Comparison of ENCODE assay signal across 9 cellular contexts in the genomic region with DNA sequence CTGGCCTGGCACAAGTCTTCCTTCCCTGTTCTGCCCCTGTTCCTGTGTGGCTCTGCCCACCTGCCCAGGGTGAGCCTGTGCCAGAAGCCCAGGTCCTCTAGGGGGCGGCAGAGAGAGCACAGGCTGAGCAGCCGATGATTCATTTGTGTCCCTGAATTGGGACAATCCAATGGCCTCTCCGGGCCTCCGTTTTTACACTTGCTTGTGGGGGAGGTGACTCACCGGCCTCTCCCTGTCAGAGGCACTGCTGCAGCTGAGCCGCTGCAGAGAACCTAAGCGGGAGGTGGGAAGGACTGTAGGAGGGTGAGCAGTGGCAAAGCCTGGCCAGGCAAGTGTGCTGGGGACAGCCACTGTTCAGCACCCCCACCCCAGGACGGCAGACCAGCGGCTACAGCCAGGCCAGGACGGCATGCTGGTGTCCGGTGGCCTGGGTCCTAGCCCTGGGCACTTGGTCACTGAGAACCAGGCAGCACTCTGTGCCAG.
A peak's percentile ranks its signal among the peaks of the same experiment; 100 is the strongest.
DNase-seq lines count a peak whose midpoint lies in the region; ATAC-seq and TF ChIP-seq lines count a peak whose summit lies in the region.
"Had no signal": no experiment of that assay in that cellular context is flagged by ENCODE, and none has a peak within 500 bp of the region (broad histone marks: within the 10 kb centered on the region; RNA-seq: fewer than 3 reads in every experiment).

No MANE protein-coding gene starts in this region.

- H3K4me3 ChIP-seq in stomach, result peak overlapping the region in 1 of 4 donors; percentile 19

- H3K27ac ChIP-seq in stomach, result no peak overlapping the region

- TF ChIP-seq EP300 in stomach (IDR thresholded peaks at IDR 0.05), result no peak

- intact Hi-C loops in stomach (cut with DNase I; ENCODE audit: low total_unique reads), result no loop called here

- peaks cover 0 to 20% (median 0%) of the 10 kb centered on the region in 3 donors for H3K27me3 ChIP-seq in stomach

- H3K36me3 Mint-ChIP-seq in natural killer cell treated with Interleukin-12 subunit alpha and Interleukin-12 subunit beta and Interleukin-15 and Interleukin-18, amount 100 ng/mL, for 72 hours, result no peaks in the 10 kb centered on the region
- H3K36me3 Mint-ChIP-seq: activated naive CD4-positive, alpha-beta T cell treated with anti-CD3 and anti-CD28 coated beads, Interleukin-2, amount 50 U/mL, for 24 hours had no signal

- 4 to 16% (median 7%) methylated on average over 5 to 11 of the region's 11 CpGs for WGBS in stomach, 5 donors

- no peak overlapping the region for H3K27ac Mint-ChIP-seq in natural killer cell treated with Interleukin-12 subunit alpha and Interleukin-12 subunit beta and Interleukin-15 and Interleukin-18, amount 100 ng/mL, for 72 hours
- H3K27ac Mint-ChIP-seq: activated naive CD4-positive, alpha-beta T cell treated with anti-CD3 and anti-CD28 coated beads, Interleukin-2, amount 50 U/mL, for 24 hours had no signal

- peak in 5 of 7 experiments; percentile 38 to 79 (median 62) for TF ChIP-seq CTCF in stomach (IDR thresholded peaks at IDR 0.05)

- H3K4me1 ChIP-seq in stomach, result peaks cover 7 to 27% (median 18%) of the 10 kb centered on the region in 4 donors

- no peak for TF ChIP-seq POLR2A in stomach (IDR thresholded peaks at IDR 0.05)

- H3K36me3 ChIP-seq in stomach, result no peaks in the 10 kb centered on the region

- peak; percentile 60 for ATAC-seq in GM21423 (IDR thresholded peaks at IDR 0.05; ENCODE audit: unreplicated experiment)
- peak; percentile 77 to 86 for ATAC-seq in natural killer cell treated with Interleukin-12 subunit alpha and Interleukin-12 subunit beta and Interleukin-15 and Interleukin-18, amount 100 ng/mL, for 72 hours

- H3K4me3 Mint-ChIP-seq in natural killer cell treated with Interleukin-12 subunit alpha and Interleukin-12 subunit beta and Interleukin-15 and Interleukin-18, amount 100 ng/mL, for 72 hours, result peak overlapping the region; percentile 22
- H3K4me3 Mint-ChIP-seq: activated naive CD4-positive, alpha-beta T cell treated with anti-CD3 and anti-CD28 coated beads, Interleukin-2, amount 50 U/mL, for 24 hours had no signal

- peaks cover 0 to 7% of the 10 kb centered on the region in 2 donors for H3K27me3 Mint-ChIP-seq in natural killer cell treated with Interleukin-12 subunit alpha and Interleukin-12 subunit beta and Interleukin-15 and Interleukin-18, amount 100 ng/mL, for 72 hours

- DNase-seq in COR-L47 (lab: John Stamatoyannopoulos, UW) (peak; percentile 73), HT-29 (ENCODE audit: low spot score) (peak; percentile 81), NOMO-1 (lab: John Stamatoyannopoulos, UW; ENCODE audit: unreplicated experiment in 2 of 2) (peak; percentile 87), fibroblast of gingiva (ENCODE audit: low read depth) (peak; percentile 43), stomach (peak; percentile 81)
- DNase-seq in activated CD8-positive, alpha-beta memory T cell treated with anti-CD3 and anti-CD28 coated beads, Interleukin-2, amount 50 U/mL, for 48 hours, result peak; percentile 89
- DNase-seq in natural killer cell treated with Interleukin-12 subunit alpha and Interleukin-12 subunit beta and Interleukin-15 and Interleukin-18, amount 100 ng/mL, for 72 hours (ENCODE audit: low spot score), result peak; percentile 77

- H3K4me1 Mint-ChIP-seq in natural killer cell treated with Interleukin-12 subunit alpha and Interleukin-12 subunit beta and Interleukin-15 and Interleukin-18, amount 100 ng/mL, for 72 hours (ENCODE audit: low read depth in 2 of 2), result peaks cover 5 to 6% of the 10 kb centered on the region in 2 donors
- H3K4me1 Mint-ChIP-seq: activated naive CD4-positive, alpha-beta T cell treated with anti-CD3 and anti-CD28 coated beads, Interleukin-2, amount 50 U/mL, for 24 hours had no signal

- no peaks in the 10 kb centered on the region for H3K9me3 Mint-ChIP-seq in natural killer cell treated with Interleukin-12 subunit alpha and Interleukin-12 subunit beta and Interleukin-15 and Interleukin-18, amount 100 ng/mL, for 72 hours
- H3K9me3 Mint-ChIP-seq: activated naive CD4-positive, alpha-beta T cell treated with anti-CD3 and anti-CD28 coated beads, Interleukin-2, amount 50 U/mL, for 24 hours had no signal

- H3K9me3 ChIP-seq in stomach, result no peaks in the 10 kb centered on the region
